Comparison of ENCODE assay signal across 14 cellular contexts in the genomic region with DNA sequence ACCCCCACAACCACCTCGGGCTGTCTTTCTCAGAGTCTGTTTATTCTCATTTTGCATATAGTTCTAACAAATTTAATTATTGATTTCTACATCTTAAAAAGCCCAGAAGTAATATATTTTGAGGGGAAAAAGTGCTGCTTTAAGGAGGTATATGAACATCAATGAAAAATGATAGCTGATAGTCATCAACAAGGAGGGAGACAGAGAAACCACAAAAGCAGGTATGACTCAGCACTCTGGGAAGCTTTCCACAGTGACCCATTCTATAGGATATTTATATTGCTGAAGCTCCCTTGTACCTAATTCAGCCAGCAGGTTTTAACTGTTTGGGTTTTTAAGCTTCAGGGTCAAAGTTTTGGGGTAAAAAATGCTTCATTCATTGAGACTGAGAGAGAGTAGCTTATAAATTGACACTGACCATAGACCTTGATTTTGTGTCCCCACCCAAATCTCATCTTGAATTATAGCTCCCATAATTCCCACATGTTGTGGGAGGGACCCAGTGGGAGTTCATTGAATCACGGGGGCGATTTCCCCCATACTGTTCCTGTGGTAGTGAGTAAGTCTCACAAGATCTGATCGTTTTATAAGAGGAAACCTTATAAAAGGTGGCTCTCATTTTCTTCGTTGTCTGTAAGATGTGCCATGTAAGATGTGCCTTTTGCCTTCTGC. TPM values are rescaled to one million over a fixed set of nuclear protein-coding genes. Genes with fewer than 3 reads are reported as not detected.
DNase-seq lines count a peak whose midpoint lies in the region; ATAC-seq, FAIRE-seq and TF ChIP-seq lines count a peak whose summit lies in the region.
"Had no signal": no experiment of that assay in that cellular context is flagged by ENCODE, and none has a peak within 500 bp of the region (broad histone marks: within the 10 kb centered on the region; RNA-seq: fewer than 3 reads in every experiment).

No MANE protein-coding gene starts in this region.

- peaks cover 5 to 10% of the 10 kb centered on the region in 2 experiments for H3K36me3 ChIP-seq in GM12878 (ENCODE audit: control insufficient read depth in 2 of 2, insufficient read depth in 2 of 2, low read length in 1 of 2)
- H3K36me3 ChIP-seq in osteoblast (ENCODE audit: insufficient read depth, low read length), result peaks cover 36% of the 10 kb centered on the region
- no peaks in the 10 kb centered on the region for H3K36me3 ChIP-seq in testis (ENCODE audit: low read depth, missing control alignments)

- 91% methylated on average over 5 of the region's 5 CpGs for WGBS in GM12878 (ENCODE audit: insufficient coverage, insufficient replicate concordance, low lambda C conversion rate, missing lambda C conversion rate)
- 95 to 96% methylated on average over 5 of the region's 5 CpGs for WGBS in testis, 2 donors

- SMC1A ChIA-PET in GM12878 (lab: Charles Lee; ENCODE audit: uncharacterized antibody, unreplicated experiment), result interaction anchor here (0.8 kb wide), 1 partner anchor 37 kb away, joined by 4 read pairs; no protein-coding TSS in a partner anchor

- no peaks in the 10 kb centered on the region for H3K79me2 ChIP-seq in GM12878 (ENCODE audit: control insufficient read depth, insufficient read depth, low read length)
- peaks cover 7% of the 10 kb centered on the region for H3K79me2 ChIP-seq in osteoblast (ENCODE audit: insufficient read depth, low read length)

- ATAC-seq in GM12878, result no peak

- no TSS peak for BruUV-seq in GM12878 (replicated peaks; lab: Mats Ljungman, UMichigan)

- no peak overlapping the region for H3K4me2 ChIP-seq in GM12878 (ENCODE audit: control insufficient read depth, insufficient read depth)
- peak overlapping the region; percentile 30 for H3K4me2 ChIP-seq in osteoblast (ENCODE audit: insufficient read depth, low read length)

- RAD21 ChIA-PET in GM12878 (lab: Charles Lee; ENCODE audit: unreplicated experiment), result no interaction called here

- CTCF ChIA-PET in GM12878 (lab: Yijun Ruan, JAX), result interaction anchor here (0.5 to 1.4 kb wide), 3 partner anchors 19 to 61 kb away, joined by 3 to 7 read pairs (median 3); no protein-coding TSS in a partner anchor

- H3K27ac ChIP-seq in GM12878 (ENCODE audit: control insufficient read depth, insufficient read depth) (no peak overlapping the region), osteoblast (ENCODE audit: low read depth, low read length) (peak overlapping the region; percentile 77), testis (no peak overlapping the region)

- no peak for TF ChIP-seq RAD21 in GM12878 (IDR thresholded peaks at IDR 0.05; ENCODE audit: insufficient read depth, low read depth, low read length)

- H3K9ac ChIP-seq in GM12878 (ENCODE audit: control insufficient read depth, insufficient read depth, low read length), result no peak overlapping the region

- no peak for TF ChIP-seq CTCF in GM12878 (IDR thresholded peaks at IDR 0.05 in 2 of 3, conservative IDR thresholded peaks at IDR 0.05 in 1 of 3; ENCODE audit: control insufficient read depth in 2 of 3, extremely low read depth in 1 of 3, insufficient read depth in 1 of 3, low read depth in 3 of 3, low read length in 3 of 3)
- no peak for TF ChIP-seq CTCF in osteoblast (IDR thresholded peaks at IDR 0.05; ENCODE audit: extremely low read depth, low read depth, low read length)
- TF ChIP-seq CTCF in testis (IDR thresholded peaks at IDR 0.05), result no peak

- in situ Hi-C loops in GM12878 (cut with MboI), result no loop called here

- H2AFZ ChIP-seq in GM12878 (ENCODE audit: control insufficient read depth, low read depth, low read length) (no peak overlapping the region), osteoblast (ENCODE audit: low read length) (no peak overlapping the region)

- no peaks in the 10 kb centered on the region for H4K20me1 ChIP-seq in GM12878 (ENCODE audit: control insufficient read depth, insufficient read depth)
- H4K20me1 ChIP-seq in osteoblast (ENCODE audit: insufficient read depth, low read length), result peaks cover 12% of the 10 kb centered on the region

- intact Hi-C loops in GM12878 (cut with micrococcal nuclease; ENCODE audit: unreplicated experiment) (no loop called here), testis (cut with DNase I; ENCODE audit: low total_unique reads) (no loop called here)

- no peak for TF ChIP-seq EP300 in GM12878 (IDR thresholded peaks at IDR 0.05; ENCODE audit: borderline replicate concordance in 1 of 2, control insufficient read depth in 1 of 2, low read depth in 2 of 2, low read length in 2 of 2)

- POLR2A ChIA-PET in GM12878 (lab: Charles Lee), result no interaction called here

- no peak for TF ChIP-seq POLR2A in GM12878 (IDR thresholded peaks at IDR 0.05; ENCODE audit: low read depth, low read length)
- TF ChIP-seq POLR2A in testis (IDR thresholded peaks at IDR 0.05), result no peak
- TF ChIP-seq POLR2A in GM12891 (IDR thresholded peaks at IDR 0.05; ENCODE audit: low read depth, low read length), result no peak

- H3K4me1 ChIP-seq in GM12878 (ENCODE audit: control insufficient read depth, insufficient read depth, low read length) (peaks cover 13% of the 10 kb centered on the region), osteoblast (ENCODE audit: insufficient read depth, low read length) (peaks cover 33% of the 10 kb centered on the region), testis (no peaks in the 10 kb centered on the region)

- H3K9me3 ChIP-seq in GM12878 (replicated peaks; ENCODE audit: control insufficient read depth, insufficient read depth, low read length), result peaks cover 1% of the 10 kb centered on the region; the same call in 2 of the 3 replicates
- peaks cover 8% of the 10 kb centered on the region for H3K9me3 ChIP-seq in osteoblast (ENCODE audit: low read depth, low read length)
- no peaks in the 10 kb centered on the region for H3K9me3 ChIP-seq in testis
- H3K9me3 ChIP-seq: thoracic aorta had no signal

- no peak for FAIRE-seq in GM12878 (lab: Jason Lieb, UNC)
- FAIRE-seq in GM12891 (lab: Jason Lieb, UNC), result no peak
- FAIRE-seq: A204.1, GM18507 had no signal

- H3K4me3 ChIP-seq in GM12878, result no peak overlapping the region
- no peak overlapping the region for H3K4me3 ChIP-seq in osteoblast (ENCODE audit: insufficient read depth, low read length)
- H3K4me3 ChIP-seq in testis, result no peak overlapping the region
- H3K4me3 ChIP-seq: thoracic aorta had no signal

- peak; percentile 41 for DNase-seq in NCI-H510A treated with DMSO at 0.1 percent for 48 hours (lab: John Stamatoyannopoulos, UW)
- DNase-seq in NCI-H510A (lab: John Stamatoyannopoulos, UW), result no peak
- DNase-seq in MV-4-11 (lab: John Stamatoyannopoulos, UW), result peak; percentile 32
- DNase-seq in GM12878 (ENCODE audit: low read depth, low spot score), result no peak
- no peak for DNase-seq in osteoblast (ENCODE audit: insufficient read length, low spot score, missing footprints)
- DNase-seq in testis, result no peak
- DNase-seq in activated CD8-positive, alpha-beta memory T cell treated with anti-CD3 and anti-CD28 coated beads, Interleukin-2, amount 50 U/mL, for 48 hours, result no peak
- no peak for DNase-seq in GM12891 (ENCODE audit: insufficient read length, low spot score)
- DNase-seq: activated CD8-positive, alpha-beta memory T cell treated with anti-CD3 and anti-CD28 coated beads, Interleukin-2, amount 50 U/mL, for 4 hours; effector CD4-positive, alpha-beta T cell; RPMI8226 had no signal

- H3K27me3 ChIP-seq in GM12878 (replicated peaks in 1 of 2; ENCODE audit: control insufficient read depth in 2 of 2, insufficient read depth in 2 of 2, low read length in 1 of 2) (no peaks in the 10 kb centered on the region), osteoblast (ENCODE audit: insufficient read depth, low read length) (no peaks in the 10 kb centered on the region), testis (no peaks in the 10 kb centered on the region)

TF ChIP-seq in GM12878, 131 proteins besides CTCF, POLR2A, EP300 and RAD21 (continues in another document):
- TF ChIP-seq NR2C2 (IDR thresholded peaks at IDR 0.05; ENCODE audit: borderline replicate concordance, control insufficient read depth, insufficient read length, low read depth) (no peak), JUNB (IDR thresholded peaks at IDR 0.05) (0 out of 2 replicates have a peak, but pooled peaks have one; percentile 12), FOXK2 (IDR thresholded peaks at IDR 0.05) (no peak), FOS (IDR thresholded peaks at IDR 0.05; ENCODE audit: borderline replicate concordance, extremely low read depth, insufficient read length) (no peak), CBFB (IDR thresholded peaks at IDR 0.05; ENCODE audit: low read depth) (no peak), POLR2AphosphoS2 (IDR thresholded peaks at IDR 0.05; ENCODE audit: low read depth, low read length) (no peak)

TF ChIP-seq in GM12891, 5 proteins besides CTCF, POLR2A, EP300 and RAD21:
- TF ChIP-seq SPI1 (IDR thresholded peaks at IDR 0.05; ENCODE audit: low read depth, low read length), result no peak
- TF ChIP-seq POU2F2 (IDR thresholded peaks at IDR 0.05; ENCODE audit: low read depth, low read length), result no peak
- TF ChIP-seq PAX5 (IDR thresholded peaks at IDR 0.05; ENCODE audit: insufficient read depth, low read length, severe bottlenecking), result no peak
- TF ChIP-seq POLR2AphosphoS5 (IDR thresholded peaks at IDR 0.05; ENCODE audit: low read depth, low read length), result no peak
- no peak for TF ChIP-seq TAF1 (IDR thresholded peaks at IDR 0.05; ENCODE audit: low read depth, low read length)
TF ChIP-seq in GM12891: peak in this region for 0.

RNA-seq across cellular contexts. Expression of a gene that starts 27.4 kb away (rescaled TPM):
- total RNA-seq in GM12878 (2013; cell fraction: nucleolus; rRNA removed), result 7.9 and 8.0 TPM in 2 replicates
- total RNA-seq in GM12878 (2014; rRNA removed) (5.9 and 6.9 TPM in 2 replicates), GM12878 (2014; rRNA removed; fragmentation: Illumina TruSeq; extraction: Trizol) (5.2 and 6.4 TPM in 2 replicates), GM12878 (2021) (10.6 and 12.4 TPM in 2 replicates), osteoblast (11.2 and 13.3 TPM in 2 replicates), testis (1 to 10 TPM; 8.2 to 8.6 TPM)
- 1.6 TPM for polyA plus RNA-seq in GM12878 (2011; ENCODE audit: low read depth)
- polyA plus RNA-seq in GM12878 (2011; rRNA removed) (2.7 and 3.1 TPM in 2 replicates), GM12878 (2014; fragmentation: Illumina TruSeq; extraction: Trizol) (6.4 and 8.2 TPM in 2 replicates), GM12878 (2014; fragmentation: Nextera tagmentation; extraction: Ambion mirVana) (1 to 10 TPM in 1 of 2 experiments, under 1 TPM in 1; 0.71 to 1.2 TPM), GM12878 (2014; rRNA removed) (6.2 and 6.4 TPM in 2 replicates), GM12878 (2016; fragmentation: Nextera tagmentation; extraction: Ambion mirVana) (10 to 100 TPM; 11.5 to 12.9 TPM), testis (ENCODE audit: insufficient read depth, low read depth, low replicate concordance) (16.6 TPM)
- polyA plus RNA-seq in GM12878 (2011; cell fraction: cytosol; rRNA removed), result 3.5 and 4.2 TPM in 2 replicates
- polyA plus RNA-seq in GM12878 (2011; cell fraction: nucleus; rRNA removed), result 2.3 and 3.6 TPM in 2 replicates
- polyA plus RNA-seq in GM12878 (2012), result 2.8 and 3.0 TPM in 2 replicates
- polyA minus RNA-seq in GM12878 (2011; rRNA and poly(A)+ RNA removed), result 3.7 and 4.0 TPM in 2 replicates
- polyA minus RNA-seq in GM12878 (2011; cell fraction: cytosol; rRNA and poly(A)+ RNA removed), result 2.7 and 3.3 TPM in 2 replicates
- polyA minus RNA-seq in GM12878 (2011; cell fraction: nucleus; rRNA and poly(A)+ RNA removed), result 1.2 and 1.6 TPM in 2 replicates
- polyA plus RNA-seq in GM12891 (2012; ENCODE audit: low read depth, missing spikeins), result 3.2 TPM

Comparison
In these comparisons a context has a peak if more than half of its experiments do, and no peak if none do; other contexts are left out.
1. DNase-seq: peak in NCI-H510A treated with DMSO at 0.1 percent for 48 hours (single experiment) and MV-4-11 (single experiment); none in NCI-H510A (single experiment), GM12878 (single experiment), osteoblast (single experiment), testis (single experiment), activated CD8-positive, alpha-beta memory T cell treated with anti-CD3 and anti-CD28 coated beads, Interleukin-2, amount 50 U/mL, for 48 hours (single experiment) and GM12891 (single experiment).